1 cellular context compared by ENCODE assay signal in genomic region chr4:68288046-68288740, GRCh38.
TF ChIP-seq lines count a peak whose summit lies in the region.

No MANE protein-coding gene starts in this region.

TF ChIP-seq in Ishikawa, 13 proteins besides CTCF, POLR2A, EP300 and RAD21 (continued from another document):
- 0 out of 2 replicates have a peak, but pooled peaks have one; percentile 22 for TF ChIP-seq USF1 (IDR thresholded peaks at IDR 0.05)
- TF ChIP-seq NFIC (IDR thresholded peaks at IDR 0.05) = no peak
- TF ChIP-seq REST (IDR thresholded peaks at IDR 0.05; ENCODE audit: low read depth) = no peak
